Comparison of ENCODE assay signal across 23 cellular contexts in the genomic region with DNA sequence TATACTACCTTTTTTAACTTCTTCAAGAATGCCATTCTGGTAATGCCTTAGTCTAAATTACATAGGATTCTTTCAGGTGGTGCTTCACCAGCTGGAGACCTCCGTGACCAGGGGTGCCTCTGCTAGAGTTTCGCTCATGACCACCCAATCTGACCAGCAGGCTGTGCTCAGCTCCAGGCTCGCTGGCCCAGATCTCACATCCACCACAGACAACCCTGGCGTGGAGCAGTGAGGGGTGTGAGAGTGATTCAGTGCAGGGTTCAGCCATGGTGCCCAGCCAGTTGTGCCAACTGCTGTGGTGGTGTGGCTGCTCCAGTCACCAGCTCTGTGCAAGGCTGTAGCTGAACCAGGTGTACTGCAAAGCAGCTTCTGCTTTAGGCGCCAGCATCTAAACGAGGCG.
"Had no signal": no experiment of that assay in that cellular context is flagged by ENCODE, and none has a peak within 500 bp of the region (broad histone marks: within the 10 kb centered on the region; RNA-seq: fewer than 3 reads in every experiment).

No MANE protein-coding gene starts in this region.

- H3K4me2 ChIP-seq: hepatocyte, neural progenitor cell, smooth muscle cell had no signal

- H3K9me3 Mint-ChIP-seq: effector memory CD8-positive, alpha-beta T cell; natural killer cell treated with Interleukin-12 subunit alpha and Interleukin-12 subunit beta and Interleukin-15 and Interleukin-18, amount 100 ng/mL, for 72 hours had no signal

- H3K36me3 ChIP-seq: esophagus squamous epithelium, left ventricle myocardium inferior, lower lobe of right lung, neural progenitor cell, ovary, right atrium auricular region had no signal

- H3K4me3 ChIP-seq: esophagus squamous epithelium, hepatocyte, left ventricle myocardium inferior, lower lobe of right lung, neural progenitor cell, ovary, right atrium auricular region, smooth muscle cell had no signal

- H3K27me3 Mint-ChIP-seq: dendritic cell treated with granulocyte-macrophage colony-stimulating factor and Interleukin-4, amounts not matched to agents 40 ng/mL and 50 ng/mL, for 4 days; effector memory CD8-positive, alpha-beta T cell; natural killer cell treated with Interleukin-12 subunit alpha and Interleukin-12 subunit beta and Interleukin-15 and Interleukin-18, amount 100 ng/mL, for 72 hours had no signal

- H3K9me3 ChIP-seq: esophagus squamous epithelium, lower lobe of right lung, ovary, right atrium auricular region had no signal

- H3K27me3 ChIP-seq: esophagus squamous epithelium, hepatocyte, neural progenitor cell, ovary, right atrium auricular region had no signal

- H2AFZ ChIP-seq: hepatocyte, neural progenitor cell had no signal

- H3K79me2 ChIP-seq: hepatocyte had no signal

- H3K4me1 Mint-ChIP-seq: neural progenitor cell had no signal

- FAIRE-seq: kidney, urothelium cell line had no signal

- H3K27ac Mint-ChIP-seq: dendritic cell treated with granulocyte-macrophage colony-stimulating factor and Interleukin-4, amounts not matched to agents 40 ng/mL and 50 ng/mL, for 4 days; effector memory CD8-positive, alpha-beta T cell; natural killer cell treated with Interleukin-12 subunit alpha and Interleukin-12 subunit beta and Interleukin-15 and Interleukin-18, amount 100 ng/mL, for 72 hours; neural progenitor cell had no signal

- H3K4me3 Mint-ChIP-seq: dendritic cell treated with granulocyte-macrophage colony-stimulating factor and Interleukin-4, amounts not matched to agents 40 ng/mL and 50 ng/mL, for 4 days; effector memory CD8-positive, alpha-beta T cell; natural killer cell treated with Interleukin-12 subunit alpha and Interleukin-12 subunit beta and Interleukin-15 and Interleukin-18, amount 100 ng/mL, for 72 hours; neural progenitor cell had no signal

- H3K27ac ChIP-seq: epithelial cell of prostate, esophagus squamous epithelium, hepatocyte, left ventricle myocardium inferior, lower lobe of right lung, neural progenitor cell, ovary, right atrium auricular region had no signal

- H3K9ac ChIP-seq: neural progenitor cell had no signal

- H3K36me3 Mint-ChIP-seq: natural killer cell treated with Interleukin-12 subunit alpha and Interleukin-12 subunit beta and Interleukin-15 and Interleukin-18, amount 100 ng/mL, for 72 hours; neural progenitor cell had no signal

- ATAC-seq: effector memory CD8-positive, alpha-beta T cell; left cardiac atrium; lower lobe of right lung; natural killer cell treated with Interleukin-12 subunit alpha and Interleukin-12 subunit beta and Interleukin-15 and Interleukin-18, amount 100 ng/mL, for 72 hours had no signal

- H3K4me1 ChIP-seq: esophagus squamous epithelium, left ventricle myocardium inferior, lower lobe of right lung, neural progenitor cell, right atrium auricular region had no signal

- DNase-seq: effector memory CD8-positive, alpha-beta T cell; esophagus squamous epithelium; foreskin fibroblast; head of caudate nucleus; kidney; left cardiac atrium; left ventricle myocardium inferior; lower lobe of right lung; mesenchymal stem cell; midbrain; nucleus accumbens; ovary; stimulated activated CD4-positive, alpha-beta T cell treated with anti-CD3 and anti-CD28 coated beads, Interleukin-2, amount 100 ng/mL, for 48 hours; stimulated activated naive CD4-positive, alpha-beta T cell treated with Interleukin-2 at 50 U/mL for 16 hours; trophoblast cell had no signal
